8 cellular contexts compared by ENCODE assay signal in the genomic region with DNA sequence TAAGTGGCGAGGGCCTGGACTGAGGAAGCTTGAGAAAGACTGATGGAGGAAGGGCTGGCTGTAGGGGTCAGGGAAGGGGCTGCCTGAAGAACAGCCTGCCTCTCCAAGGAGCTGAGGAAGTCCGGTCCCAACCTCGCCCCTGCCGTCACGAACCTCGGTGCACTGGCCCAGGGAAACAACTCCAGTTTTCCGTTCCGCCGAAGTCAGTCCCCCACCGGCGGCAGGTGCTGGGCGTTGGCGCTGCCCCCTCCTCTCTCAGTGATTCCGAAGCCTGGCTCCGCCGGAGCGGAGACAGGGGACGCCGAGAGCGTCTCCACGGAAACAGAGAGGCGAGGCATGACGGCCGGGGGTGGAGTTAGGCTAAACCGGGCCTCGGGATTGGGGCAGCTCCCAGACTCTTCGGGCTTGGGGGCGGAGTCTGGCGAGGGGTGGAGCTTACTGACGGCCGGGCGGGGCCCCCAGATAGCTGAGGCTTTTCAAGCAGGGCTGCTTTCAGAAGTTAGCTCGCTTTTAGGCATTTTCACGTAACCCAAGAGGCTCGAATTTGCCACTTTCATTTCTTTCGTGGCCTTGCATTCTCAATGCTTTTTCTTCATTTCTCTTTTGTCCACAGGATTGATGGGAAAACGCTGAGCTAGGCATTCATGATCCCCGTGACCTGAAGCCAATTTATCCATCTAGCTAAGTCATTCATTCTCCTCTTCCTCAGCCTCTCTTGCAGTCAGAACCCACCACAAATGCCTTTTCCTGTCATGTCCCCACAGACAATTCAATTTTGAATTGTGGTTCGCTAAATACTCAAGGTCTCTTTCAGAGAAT.
DNase-seq lines count a peak whose midpoint lies in the region; ATAC-seq lines count a peak whose summit lies in the region.

A gene with protein sequence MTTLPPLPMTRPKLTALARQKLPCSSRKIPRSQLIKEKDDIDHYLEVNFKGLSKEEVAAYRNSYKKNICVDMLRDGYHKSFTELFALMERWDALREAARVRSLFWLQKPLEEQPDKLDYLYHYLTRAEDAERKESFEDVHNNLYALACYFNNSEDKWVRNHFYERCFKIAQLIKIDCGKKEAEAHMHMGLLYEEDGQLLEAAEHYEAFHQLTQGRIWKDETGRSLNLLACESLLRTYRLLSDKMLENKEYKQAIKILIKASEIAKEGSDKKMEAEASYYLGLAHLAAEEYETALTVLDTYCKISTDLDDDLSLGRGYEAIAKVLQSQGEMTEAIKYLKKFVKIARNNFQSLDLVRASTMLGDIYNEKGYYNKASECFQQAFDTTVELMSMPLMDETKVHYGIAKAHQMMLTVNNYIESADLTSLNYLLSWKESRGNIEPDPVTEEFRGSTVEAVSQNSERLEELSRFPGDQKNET (minus strand): TSS at position 309 of the 819 bp plus-strand sequence. CDS start 5,969 bp downstream, outside the sequence.

- ATAC-seq in HG03064 (IDR thresholded peaks at IDR 0.05; ENCODE audit: low read depth, unreplicated experiment): peak; percentile 100
- peak; percentile 99 for ATAC-seq in activated CD4-positive, CD25-positive, alpha-beta regulatory T cell treated with anti-CD3 and anti-CD28 coated beads, Interleukin-2, amount 50 U/mL, for 24 hours

- DNase-seq in SIG-M5 treated with dmso at 0.1 percent for 504 hours (lab: John Stamatoyannopoulos, UW; ENCODE audit: unreplicated experiment) (peak; percentile 69), SIG-M5 (lab: John Stamatoyannopoulos, UW) (no peak), NCI-H2171 treated with DMSO at 0.1 percent for 48 hours (lab: John Stamatoyannopoulos, UW) (peak; percentile 48), cerebellar nuclear complex (lab: John Stamatoyannopoulos, UW) (peak; percentile 5 to 47), islet precursor cell (peak; percentile 98)
- peak; percentile 70 to 88 for DNase-seq in stimulated activated CD4-positive, alpha-beta T cell treated with anti-CD3 and anti-CD28 coated beads, Interleukin-12 subunit alpha, Interleukin-12 subunit beta, amount 100 ng/mL, for 24 hours (ENCODE audit: low read depth in 2 of 2)
